In genomic region chrX:53621418-53621986, GRCh38 we compare ENCODE assay signal across 18 cellular contexts.
A peak's percentile ranks its signal among the peaks of the same experiment; 100 is the strongest.
DNase-seq lines count a peak whose midpoint lies in the region; ATAC-seq, FAIRE-seq and TF ChIP-seq lines count a peak whose summit lies in the region.
"Had no signal": no experiment of that assay in that cellular context is flagged by ENCODE, and none has a peak within 500 bp of the region (broad histone marks: within the 10 kb centered on the region; RNA-seq: fewer than 3 reads in every experiment).

No MANE protein-coding gene starts in this region.

- no peaks in the 10 kb centered on the region for H3K27me3 Mint-ChIP-seq in activated CD4-positive, alpha-beta memory T cell treated with anti-CD3 and anti-CD28 coated beads for 36 hours
- H3K27me3 Mint-ChIP-seq in activated CD4-positive, alpha-beta memory T cell treated with anti-CD3 and anti-CD28 coated beads, Interleukin-2, amount 10 ng/mL, durations not matched to agents 7 days and 5 days = no peaks in the 10 kb centered on the region
- H3K27me3 Mint-ChIP-seq in CD4-positive, alpha-beta memory T cell = no peaks in the 10 kb centered on the region
- H3K27me3 Mint-ChIP-seq in activated CD8-positive, alpha-beta T cell treated with anti-CD3 and anti-CD28 coated beads for 36 hours = no peaks in the 10 kb centered on the region
- no peaks in the 10 kb centered on the region for H3K27me3 Mint-ChIP-seq in endothelial cell (ENCODE audit: unreplicated experiment)
- H3K27me3 Mint-ChIP-seq: IgD-negative memory B cell had no signal

- no peak for ATAC-seq in activated CD8-positive, alpha-beta T cell treated with anti-CD3 and anti-CD28 coated beads for 36 hours

- peaks cover 55% of the 10 kb centered on the region for H3K36me3 Mint-ChIP-seq in activated CD4-positive, alpha-beta memory T cell treated with anti-CD3 and anti-CD28 coated beads for 36 hours
- H3K36me3 Mint-ChIP-seq in activated CD4-positive, alpha-beta memory T cell treated with anti-CD3 and anti-CD28 coated beads, Interleukin-2, amount 10 ng/mL, durations not matched to agents 7 days and 5 days (ENCODE audit: low read depth) = peaks cover 62% of the 10 kb centered on the region
- H3K36me3 Mint-ChIP-seq in CD4-positive, alpha-beta memory T cell = peaks cover 22 to 75% of the 10 kb centered on the region in 2 donors
- peaks cover 56% of the 10 kb centered on the region for H3K36me3 Mint-ChIP-seq in activated CD8-positive, alpha-beta T cell treated with anti-CD3 and anti-CD28 coated beads for 36 hours (ENCODE audit: low read depth)
- peaks cover 30% of the 10 kb centered on the region for H3K36me3 Mint-ChIP-seq in endothelial cell (ENCODE audit: low read depth, unreplicated experiment)

- H3K36me3 ChIP-seq in CD4-positive, alpha-beta memory T cell (ENCODE audit: insufficient read depth, low read length) = peaks cover 62% of the 10 kb centered on the region
- peaks cover 3 to 4% of the 10 kb centered on the region in 2 donors for H3K36me3 ChIP-seq in small intestine (ENCODE audit: control insufficient read depth in 2 of 2, insufficient read depth in 2 of 2, low read length in 2 of 2)

- no peak for TF ChIP-seq CTCF in activated CD8-positive, alpha-beta T cell treated with anti-CD3 and anti-CD28 coated beads for 36 hours (IDR thresholded peaks at IDR 0.05)
- TF ChIP-seq CTCF in endothelial cell (IDR thresholded peaks at IDR 0.05; ENCODE audit: unreplicated experiment) (no peak), GM13977 (IDR thresholded peaks at IDR 0.05; ENCODE audit: extremely low read depth, insufficient read depth, missing control alignments) (no peak)

- H3K27ac Mint-ChIP-seq in activated CD4-positive, alpha-beta memory T cell treated with anti-CD3 and anti-CD28 coated beads for 36 hours = peak overlapping the region; percentile 81
- H3K27ac Mint-ChIP-seq in activated CD4-positive, alpha-beta memory T cell treated with anti-CD3 and anti-CD28 coated beads, Interleukin-2, amount 10 ng/mL, durations not matched to agents 7 days and 5 days = no peak overlapping the region
- H3K27ac Mint-ChIP-seq in CD4-positive, alpha-beta memory T cell = peak overlapping the region in 4 of 7 donors; percentile 19 to 65 (median 50)
- H3K27ac Mint-ChIP-seq in activated CD8-positive, alpha-beta T cell treated with anti-CD3 and anti-CD28 coated beads for 36 hours = peak overlapping the region; percentile 72
- H3K27ac Mint-ChIP-seq in endothelial cell (ENCODE audit: unreplicated experiment) = peak overlapping the region; percentile 31

- H3K27me3 ChIP-seq in CD4-positive, alpha-beta memory T cell (ENCODE audit: insufficient read depth, low read length) = no peaks in the 10 kb centered on the region
- H3K27me3 ChIP-seq in small intestine (ENCODE audit: control insufficient read depth in 2 of 2, insufficient read depth in 2 of 2, low read length in 2 of 2) = no peaks in the 10 kb centered on the region

- H3K9me3 ChIP-seq in CD4-positive, alpha-beta memory T cell (ENCODE audit: control insufficient read depth in 1 of 2, low read length in 2 of 2) = no peaks in the 10 kb centered on the region
- no peaks in the 10 kb centered on the region for H3K9me3 ChIP-seq in small intestine (ENCODE audit: control insufficient read depth, low read depth)
- H3K9me3 ChIP-seq: Caco-2 had no signal

- H3K4me3 ChIP-seq in CD4-positive, alpha-beta memory T cell (ENCODE audit: low read length in 2 of 2) = no peak overlapping the region
- no peak overlapping the region for H3K4me3 ChIP-seq in small intestine (ENCODE audit: low read depth in 1 of 2, low read length in 2 of 2)

- POLR2A ChIA-PET in activated CD4-positive, alpha-beta memory T cell treated with anti-CD3 and anti-CD28 coated beads for 36 hours (lab: Charles Lee) = no interaction called here
- POLR2A ChIA-PET in activated CD4-positive, alpha-beta memory T cell treated with anti-CD3 and anti-CD28 coated beads, Interleukin-2, amount 10 ng/mL, durations not matched to agents 7 days and 5 days (lab: Charles Lee) = no interaction called here
- POLR2A ChIA-PET in CD4-positive, alpha-beta memory T cell (lab: Charles Lee; ENCODE audit: partially characterized antibody) = no interaction called here
- POLR2A ChIA-PET in activated CD8-positive, alpha-beta T cell treated with anti-CD3 and anti-CD28 coated beads for 36 hours (lab: Charles Lee) = no interaction called here

- no peak overlapping the region for H3K4me3 Mint-ChIP-seq in activated CD4-positive, alpha-beta memory T cell treated with anti-CD3 and anti-CD28 coated beads for 36 hours
- H3K4me3 Mint-ChIP-seq in activated CD4-positive, alpha-beta memory T cell treated with anti-CD3 and anti-CD28 coated beads, Interleukin-2, amount 10 ng/mL, durations not matched to agents 7 days and 5 days = no peak overlapping the region
- no peak overlapping the region for H3K4me3 Mint-ChIP-seq in CD4-positive, alpha-beta memory T cell
- no peak overlapping the region for H3K4me3 Mint-ChIP-seq in activated CD8-positive, alpha-beta T cell treated with anti-CD3 and anti-CD28 coated beads for 36 hours
- peak overlapping the region; percentile 34 for H3K4me3 Mint-ChIP-seq in endothelial cell (ENCODE audit: unreplicated experiment)
- H3K4me3 Mint-ChIP-seq: IgD-negative memory B cell had no signal

- 85 to 93% (median 92%) methylated on average over 4 of the region's 4 CpGs for WGBS in small intestine, 3 donors

- CTCF ChIA-PET in activated CD4-positive, alpha-beta memory T cell treated with anti-CD3 and anti-CD28 coated beads for 36 hours (lab: Charles Lee) = no interaction called here
- CTCF ChIA-PET in activated CD4-positive, alpha-beta memory T cell treated with anti-CD3 and anti-CD28 coated beads, Interleukin-2, amount 10 ng/mL, durations not matched to agents 7 days and 5 days (lab: Charles Lee) = no interaction called here
- CTCF ChIA-PET in CD4-positive, alpha-beta memory T cell (lab: Charles Lee; ENCODE audit: partially characterized antibody) = no interaction called here
- CTCF ChIA-PET in activated CD8-positive, alpha-beta T cell treated with anti-CD3 and anti-CD28 coated beads for 36 hours (lab: Charles Lee) = no interaction called here

- H3K27ac ChIP-seq in CD4-positive, alpha-beta memory T cell (ENCODE audit: low read depth, low read length) = no peak overlapping the region
- no peak overlapping the region for H3K27ac ChIP-seq in small intestine (ENCODE audit: low read depth in 1 of 2, low read length in 1 of 2)
- H3K27ac ChIP-seq: C4-2B had no signal

- in situ Hi-C loops in GM13977 (cut with MboI; ENCODE audit: low pct_unique_long_range_greater_than_20kb, low sequenced_read_pairs, unreplicated experiment) = no loop called here

- peaks cover 27% of the 10 kb centered on the region for H3K4me1 Mint-ChIP-seq in activated CD4-positive, alpha-beta memory T cell treated with anti-CD3 and anti-CD28 coated beads for 36 hours (ENCODE audit: low read depth)
- H3K4me1 Mint-ChIP-seq in activated CD4-positive, alpha-beta memory T cell treated with anti-CD3 and anti-CD28 coated beads, Interleukin-2, amount 10 ng/mL, durations not matched to agents 7 days and 5 days = peaks cover 9% of the 10 kb centered on the region
- peaks cover 0 to 5% (median 4%) of the 10 kb centered on the region in 4 donors for H3K4me1 Mint-ChIP-seq in CD4-positive, alpha-beta memory T cell
- H3K4me1 Mint-ChIP-seq in activated CD8-positive, alpha-beta T cell treated with anti-CD3 and anti-CD28 coated beads for 36 hours (ENCODE audit: low read depth) = peaks cover 29% of the 10 kb centered on the region
- H3K4me1 Mint-ChIP-seq in endothelial cell (ENCODE audit: unreplicated experiment) = peaks cover 3% of the 10 kb centered on the region
- H3K4me1 Mint-ChIP-seq: IgD-negative memory B cell had no signal

- no peak for DNase-seq in activated CD4-positive, alpha-beta memory T cell treated with anti-CD3 and anti-CD28 coated beads for 36 hours
- DNase-seq in activated CD4-positive, alpha-beta memory T cell treated with anti-CD3 and anti-CD28 coated beads, Interleukin-2, amount 10 ng/mL, durations not matched to agents 7 days and 5 days = no peak
- DNase-seq in CD4-positive, alpha-beta memory T cell = no peak
- no peak for DNase-seq in activated CD8-positive, alpha-beta T cell treated with anti-CD3 and anti-CD28 coated beads for 36 hours
- DNase-seq in endothelial cell (ENCODE audit: low spot score) = no peak
- no peak for DNase-seq in GM13977 (ENCODE audit: low spot score)
- no peak for DNase-seq in small intestine
- no peak for DNase-seq in posterior cingulate gyrus
- DNase-seq: Caco-2, DMS53, HCEC 1CT, NCI-H1417, NCI-H1930, NCI-H2171 treated with DMSO at 0.1 percent for 48 hours, NCI-H510A treated with DMSO at 0.1 percent for 48 hours had no signal

- no peak for FAIRE-seq in small intestine (lab: Jason Lieb, UNC)
- FAIRE-seq: A204.1 had no signal

- no peaks in the 10 kb centered on the region for H3K4me1 ChIP-seq in CD4-positive, alpha-beta memory T cell (ENCODE audit: insufficient read depth, low read length)
- H3K4me1 ChIP-seq in small intestine (ENCODE audit: control insufficient read depth in 2 of 2, insufficient read depth in 1 of 2, low read depth in 1 of 2, low read length in 1 of 2) = no peaks in the 10 kb centered on the region
- H3K4me1 ChIP-seq: Caco-2 had no signal

- no peaks in the 10 kb centered on the region for H3K9me3 Mint-ChIP-seq in activated CD4-positive, alpha-beta memory T cell treated with anti-CD3 and anti-CD28 coated beads for 36 hours
- no peaks in the 10 kb centered on the region for H3K9me3 Mint-ChIP-seq in activated CD4-positive, alpha-beta memory T cell treated with anti-CD3 and anti-CD28 coated beads, Interleukin-2, amount 10 ng/mL, durations not matched to agents 7 days and 5 days
- no peaks in the 10 kb centered on the region for H3K9me3 Mint-ChIP-seq in CD4-positive, alpha-beta memory T cell
- H3K9me3 Mint-ChIP-seq in activated CD8-positive, alpha-beta T cell treated with anti-CD3 and anti-CD28 coated beads for 36 hours = no peaks in the 10 kb centered on the region
- H3K9me3 Mint-ChIP-seq in endothelial cell (ENCODE audit: unreplicated experiment) = no peaks in the 10 kb centered on the region
- H3K9me3 Mint-ChIP-seq: IgD-negative memory B cell had no signal

- intact Hi-C loops in activated CD4-positive, alpha-beta memory T cell treated with anti-CD3 and anti-CD28 coated beads for 36 hours (cut with micrococcal nuclease) = no loop called here
- intact Hi-C loops in CD4-positive, alpha-beta memory T cell (cut with micrococcal nuclease) = no loop called here
- intact Hi-C loops in activated CD8-positive, alpha-beta T cell treated with anti-CD3 and anti-CD28 coated beads for 36 hours (cut with micrococcal nuclease) = no loop called here
- intact Hi-C loops in posterior cingulate gyrus (cut with DNase I) = no loop called here
